11 cellular contexts compared by ENCODE assay signal in genomic region chr5:157473383-157474370, GRCh38. TPM values are rescaled to one million over a fixed set of nuclear protein-coding genes. Genes with fewer than 3 reads are reported as not detected.
DNase-seq lines count a peak whose midpoint lies in the region; ATAC-seq and TF ChIP-seq lines count a peak whose summit lies in the region.
"Had no signal": no experiment of that assay in that cellular context is flagged by ENCODE, and none has a peak within 500 bp of the region (broad histone marks: within the 10 kb centered on the region; RNA-seq: fewer than 3 reads in every experiment).

No MANE protein-coding gene starts in this region.

- H3K27ac Mint-ChIP-seq in chondrocyte (ENCODE audit: unreplicated experiment) (peak overlapping the region; percentile 68), naive B cell (peak overlapping the region; percentile 21 to 87 (median 84))
- H3K27ac Mint-ChIP-seq in activated CD8-positive, alpha-beta T cell treated with anti-CD3 and anti-CD28 coated beads, Interleukin-2, amount 10 ng/mL, durations not matched to agents 7 days and 5 days: no peak overlapping the region

- DNase-seq in CD1c-positive myeloid dendritic cell (ENCODE audit: extremely low spot score): peak; percentile 56
- peak; percentile 29 for DNase-seq in KBM-7
- no peak for DNase-seq in chondrocyte (ENCODE audit: low spot score)
- DNase-seq in naive B cell: no peak
- no peak for DNase-seq in GOT3 (lab: John Stamatoyannopoulos, UW)
- no peak for DNase-seq in activated CD8-positive, alpha-beta T cell treated with anti-CD3 and anti-CD28 coated beads, Interleukin-2, amount 10 ng/mL, durations not matched to agents 7 days and 5 days
- DNase-seq: activated CD8-positive, alpha-beta memory T cell treated with anti-CD3 and anti-CD28 coated beads, Interleukin-2, amount 50 U/mL, for 48 hours; DMS153; NCI-H187 treated with DMSO at 0.1 percent for 48 hours had no signal

- peaks cover 27% of the 10 kb centered on the region for H3K4me1 Mint-ChIP-seq in chondrocyte (ENCODE audit: low read depth)
- H3K4me1 Mint-ChIP-seq in naive B cell: peaks cover 67 to 87% (median 77%) of the 10 kb centered on the region in 3 donors
- peaks cover 18% of the 10 kb centered on the region for H3K4me1 Mint-ChIP-seq in activated CD8-positive, alpha-beta T cell treated with anti-CD3 and anti-CD28 coated beads, Interleukin-2, amount 10 ng/mL, durations not matched to agents 7 days and 5 days (ENCODE audit: low read depth)

- H3K4me3 Mint-ChIP-seq in chondrocyte (ENCODE audit: unreplicated experiment) (no peak overlapping the region), naive B cell (peak overlapping the region in 3 of 8 donors; percentile 32 to 75 (median 37))
- H3K4me3 Mint-ChIP-seq in activated CD8-positive, alpha-beta T cell treated with anti-CD3 and anti-CD28 coated beads, Interleukin-2, amount 10 ng/mL, durations not matched to agents 7 days and 5 days: no peak overlapping the region

- H3K9me3 Mint-ChIP-seq in chondrocyte (ENCODE audit: low read depth): no peaks in the 10 kb centered on the region
- no peaks in the 10 kb centered on the region for H3K9me3 Mint-ChIP-seq in naive B cell
- H3K9me3 Mint-ChIP-seq in activated CD8-positive, alpha-beta T cell treated with anti-CD3 and anti-CD28 coated beads, Interleukin-2, amount 10 ng/mL, durations not matched to agents 7 days and 5 days (ENCODE audit: insufficient read depth): no peaks in the 10 kb centered on the region

- TF ChIP-seq CTCF in chondrocyte (IDR thresholded peaks at IDR 0.05): peak; percentile 61

- H3K27me3 Mint-ChIP-seq in chondrocyte (ENCODE audit: low read depth) (no peaks in the 10 kb centered on the region), naive B cell (no peaks in the 10 kb centered on the region)
- no peaks in the 10 kb centered on the region for H3K27me3 Mint-ChIP-seq in activated CD8-positive, alpha-beta T cell treated with anti-CD3 and anti-CD28 coated beads, Interleukin-2, amount 10 ng/mL, durations not matched to agents 7 days and 5 days (ENCODE audit: low read depth)

- ATAC-seq in naive B cell (ENCODE audit: low read depth in 2 of 2): no peak
- ATAC-seq in HG03135 (IDR thresholded peaks at IDR 0.05; ENCODE audit: unreplicated experiment): no peak
- no peak for ATAC-seq in activated CD8-positive, alpha-beta T cell treated with anti-CD3 and anti-CD28 coated beads, Interleukin-2, amount 10 ng/mL, durations not matched to agents 7 days and 5 days
- ATAC-seq in GM21717 (IDR thresholded peaks at IDR 0.05; ENCODE audit: unreplicated experiment): no peak

- peaks cover 5% of the 10 kb centered on the region for H3K36me3 Mint-ChIP-seq in chondrocyte (ENCODE audit: low read depth)
- peaks cover 43 to 56% of the 10 kb centered on the region in 2 donors for H3K36me3 Mint-ChIP-seq in naive B cell
- H3K36me3 Mint-ChIP-seq in activated CD8-positive, alpha-beta T cell treated with anti-CD3 and anti-CD28 coated beads, Interleukin-2, amount 10 ng/mL, durations not matched to agents 7 days and 5 days (ENCODE audit: low read depth): peaks cover 35% of the 10 kb centered on the region

- POLR2A ChIA-PET in activated CD8-positive, alpha-beta T cell treated with anti-CD3 and anti-CD28 coated beads, Interleukin-2, amount 10 ng/mL, durations not matched to agents 7 days and 5 days (lab: Charles Lee): interaction anchor here (0.6 kb wide), 1 partner anchor 181 kb away, joined by 3 read pairs; no protein-coding TSS in a partner anchor

- in situ Hi-C loops in KBM-7 (cut with MboI; ENCODE audit: low pct_unique_long_range_greater_than_20kb, low sequenced_read_pairs): no loop called here

- CTCF ChIA-PET in activated CD8-positive, alpha-beta T cell treated with anti-CD3 and anti-CD28 coated beads, Interleukin-2, amount 10 ng/mL, durations not matched to agents 7 days and 5 days (lab: Charles Lee): interaction anchor here (0.9 to 7.3 kb wide), 5 partner anchors 11 to 270 kb away, joined by 3 to 34 read pairs (median 18); partner anchors contain the start of gene LSM11

RNA-seq across cellular contexts. Expression of gene NIPAL4, which starts 13.7 kb away (rescaled TPM):
- total RNA-seq in chondrocyte: 0.41 to 0.87 TPM (median 0.60 TPM) in 3 replicates
- polyA plus RNA-seq in naive B cell (ENCODE audit: low read depth in 6 of 6): 10 to 100 TPM in 3 of 6 donors, 1 to 10 TPM in 3; 3.5 to 15.7 (median 10.3) TPM
- total RNA-seq in activated CD8-positive, alpha-beta T cell treated with anti-CD3 and anti-CD28 coated beads, Interleukin-2, amount 10 ng/mL, durations not matched to agents 7 days and 5 days: not detected

Comparison
In these comparisons a context has a peak if more than half of its experiments do, and no peak if none do; other contexts are left out.
1. DNase-seq: peak in CD1c-positive myeloid dendritic cell (single experiment) and KBM-7 (single experiment); none in chondrocyte (single experiment), naive B cell (single experiment), GOT3 (single experiment) and activated CD8-positive, alpha-beta T cell treated with anti-CD3 and anti-CD28 coated beads, Interleukin-2, amount 10 ng/mL, durations not matched to agents 7 days and 5 days (single experiment).